ENCODE assay signal across 8 cellular contexts in the genomic region with DNA sequence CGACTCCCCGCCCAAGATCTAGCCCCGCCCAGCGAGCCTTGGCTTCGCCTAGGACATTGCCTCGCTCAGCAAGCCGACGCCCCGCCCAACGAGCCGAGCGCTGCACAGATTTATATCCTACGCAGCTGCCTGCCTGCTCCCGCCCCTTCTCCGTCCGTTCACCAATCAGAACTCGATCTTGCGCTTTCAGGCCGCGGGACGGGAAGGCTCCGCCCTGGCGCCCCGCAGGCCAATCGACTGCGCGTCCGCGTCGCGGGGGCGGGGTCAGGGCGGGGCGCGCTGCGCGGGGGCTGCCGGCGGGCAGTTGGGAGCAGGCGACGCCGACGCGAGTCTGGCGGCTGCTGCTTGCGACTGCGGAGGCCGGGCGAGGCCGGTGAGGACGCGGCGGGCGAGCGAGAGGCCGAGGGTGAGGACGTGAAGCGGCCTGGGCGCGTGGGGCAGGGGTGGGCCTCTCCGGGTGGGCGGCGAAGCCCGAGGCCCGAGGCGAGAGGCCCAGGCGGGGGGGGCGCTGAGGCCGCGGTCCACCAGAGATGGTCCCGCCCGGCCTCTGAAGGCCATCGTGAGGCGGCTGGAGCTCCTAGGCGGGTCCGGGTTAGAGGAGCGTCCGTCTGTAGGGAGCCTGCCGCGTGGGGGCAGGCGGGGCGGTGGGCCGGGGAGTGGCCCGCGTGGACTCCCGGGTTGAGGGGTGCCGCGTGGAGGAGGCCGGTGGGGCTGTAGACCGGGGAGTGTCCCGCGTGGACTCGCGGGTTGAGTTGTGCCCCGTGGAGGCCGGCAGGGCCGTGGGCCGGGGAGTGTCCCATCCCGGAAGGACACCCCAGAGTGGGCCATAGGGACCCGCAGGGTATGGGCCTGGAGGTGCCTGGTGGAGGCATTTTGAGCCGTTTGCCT. TPM values are rescaled to one million over a fixed set of nuclear protein-coding genes. Genes with fewer than 3 reads are reported as not detected.
DNase-seq lines count a peak whose midpoint lies in the region; ATAC-seq and TF ChIP-seq lines count a peak whose summit lies in the region.

A gene with protein sequence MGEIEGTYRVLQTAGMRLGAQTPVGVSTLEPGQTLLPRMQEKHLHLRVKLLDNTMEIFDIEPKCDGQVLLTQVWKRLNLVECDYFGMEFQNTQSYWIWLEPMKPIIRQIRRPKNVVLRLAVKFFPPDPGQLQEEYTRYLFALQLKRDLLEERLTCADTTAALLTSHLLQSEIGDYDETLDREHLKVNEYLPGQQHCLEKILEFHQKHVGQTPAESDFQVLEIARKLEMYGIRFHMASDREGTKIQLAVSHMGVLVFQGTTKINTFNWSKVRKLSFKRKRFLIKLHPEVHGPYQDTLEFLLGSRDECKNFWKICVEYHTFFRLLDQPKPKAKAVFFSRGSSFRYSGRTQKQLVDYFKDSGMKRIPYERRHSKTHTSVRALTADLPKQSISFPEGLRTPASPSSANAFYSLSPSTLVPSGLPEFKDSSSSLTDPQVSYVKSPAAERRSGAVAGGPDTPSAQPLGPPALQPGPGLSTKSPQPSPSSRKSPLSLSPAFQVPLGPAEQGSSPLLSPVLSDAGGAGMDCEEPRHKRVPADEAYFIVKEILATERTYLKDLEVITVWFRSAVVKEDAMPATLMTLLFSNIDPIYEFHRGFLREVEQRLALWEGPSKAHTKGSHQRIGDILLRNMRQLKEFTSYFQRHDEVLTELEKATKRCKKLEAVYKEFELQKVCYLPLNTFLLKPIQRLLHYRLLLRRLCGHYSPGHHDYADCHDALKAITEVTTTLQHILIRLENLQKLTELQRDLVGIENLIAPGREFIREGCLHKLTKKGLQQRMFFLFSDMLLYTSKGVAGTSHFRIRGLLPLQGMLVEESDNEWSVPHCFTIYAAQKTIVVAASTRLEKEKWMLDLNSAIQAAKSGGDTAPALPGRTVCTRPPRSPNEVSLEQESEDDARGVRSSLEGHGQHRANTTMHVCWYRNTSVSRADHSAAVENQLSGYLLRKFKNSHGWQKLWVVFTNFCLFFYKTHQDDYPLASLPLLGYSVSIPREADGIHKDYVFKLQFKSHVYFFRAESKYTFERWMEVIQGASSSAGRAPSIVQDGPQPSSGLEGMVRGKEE (plus strand): TSS at position 303 of the 888 bp plus-strand sequence. CDS start 16,823 bp downstream, outside the sequence.

- no peaks in the 10 kb centered on the region for H3K27me3 Mint-ChIP-seq in activated T-cell treated with anti-CD3 and anti-CD28 coated beads, Interleukin-2, amount 50 U/mL, for 4 hours (ENCODE audit: low read depth)

- in situ Hi-C loops in Panc1 (cut with HindIII; ENCODE audit: low pct_unique_long_range_greater_than_20kb, low sequenced_read_pairs) = no loop called here

- H3K4me1 ChIP-seq in KMS-11 (ENCODE audit: low read depth, poor library complexity, severe bottlenecking) = peaks cover 50% of the 10 kb centered on the region
- H3K4me1 ChIP-seq in Panc1 (ENCODE audit: control insufficient read depth, insufficient read depth, low read length) = peaks cover 34% of the 10 kb centered on the region
- peaks cover 0 to 5% of the 10 kb centered on the region in 2 donors for H3K4me1 ChIP-seq in esophagus (ENCODE audit: control insufficient read depth in 2 of 2, insufficient read depth in 2 of 2, low read length in 1 of 2)
- peaks cover 56% of the 10 kb centered on the region for H3K4me1 ChIP-seq in mucosa of stomach (ENCODE audit: control insufficient read depth, insufficient read depth, low read length)

- no peaks in the 10 kb centered on the region for H3K9me3 Mint-ChIP-seq in activated T-cell treated with anti-CD3 and anti-CD28 coated beads, Interleukin-2, amount 50 U/mL, for 4 hours

- peaks cover 49% of the 10 kb centered on the region for H3K79me2 ChIP-seq in KMS-11 (ENCODE audit: insufficient read depth, low read depth)

- H3K4me2 ChIP-seq in KMS-11 = peak within 1 kb of the TSS; percentile 94

- no peak for TF ChIP-seq CTCF in KMS-11 (conservative IDR thresholded peaks at IDR 0.05; ENCODE audit: low read depth, low read length)
- TF ChIP-seq CTCF in Panc1 (IDR thresholded peaks at IDR 0.05) = no peak

- POLR2A ChIA-PET in Panc1 (lab: Charles Lee) = interaction anchor here (0.7 kb wide), 1 partner anchor 251 kb away, joined by 4 read pairs; no protein-coding TSS in a partner anchor

- WGBS in esophagus, 2 donors = 0 to 1% methylated on average over 96 to 101 of the region's 101 CpGs

- H3K9ac ChIP-seq in KMS-11 (peak within 1 kb of the TSS; percentile 75), mucosa of stomach (ENCODE audit: low read length) (peak within 1 kb of the TSS; percentile 81)

- H3K36me3 ChIP-seq in KMS-11 (ENCODE audit: insufficient read depth) (0 out of 2 replicates have a peak, but pooled peaks cover 3% of the 10 kb centered on the region), Panc1 (ENCODE audit: control insufficient read depth, insufficient read depth, low read length) (peaks cover 26% of the 10 kb centered on the region), esophagus (ENCODE audit: control insufficient read depth in 2 of 2, insufficient read depth in 2 of 2, low read length in 1 of 2) (peaks cover 0 to 12% of the 10 kb centered on the region in 2 donors), mucosa of stomach (ENCODE audit: control insufficient read depth, insufficient read depth, low read length) (peaks cover 4% of the 10 kb centered on the region)

- no TSS peak for BruUV-seq in Panc1 (replicated peaks; lab: Mats Ljungman, UMichigan)

- H3K9me3 ChIP-seq in Panc1 (ENCODE audit: control insufficient read depth, insufficient read depth, low read depth, low read length) (no peaks in the 10 kb centered on the region), esophagus (ENCODE audit: control insufficient read depth in 2 of 2, insufficient read depth in 1 of 2, low read depth in 1 of 2, low read length in 1 of 2) (no peaks in the 10 kb centered on the region), mucosa of stomach (ENCODE audit: control insufficient read depth, low read length) (no peaks in the 10 kb centered on the region)

- CTCF ChIA-PET in Panc1 (lab: Charles Lee) = interaction anchor here (0.6 kb wide), 2 partner anchors 53 to 185 kb away, joined by 4 to 7 read pairs; no protein-coding TSS in a partner anchor

- intact Hi-C loops in Panc1 (cut with micrococcal nuclease; ENCODE audit: unreplicated experiment) = no loop called here

- H3K27me3 ChIP-seq in KMS-11 (ENCODE audit: insufficient read depth, low read depth) (no peaks in the 10 kb centered on the region), Panc1 (ENCODE audit: control insufficient read depth, insufficient read depth, low read length) (no peaks in the 10 kb centered on the region), esophagus (ENCODE audit: control insufficient read depth in 1 of 2, insufficient read depth in 2 of 2, low read length in 2 of 2) (no peaks in the 10 kb centered on the region), mucosa of stomach (ENCODE audit: control insufficient read depth, insufficient read depth, low read length) (no peaks in the 10 kb centered on the region)

- H3K4me3 ChIP-seq in KMS-11 (IDR thresholded peaks at IDR 0.05; ENCODE audit: insufficient read depth, low read depth, low read length) (peak within 1 kb of the TSS; percentile 87), Panc1 (ENCODE audit: low read depth in 2 of 2, low read length in 2 of 2) (peak within 1 kb of the TSS; percentile 65 to 84), esophagus (ENCODE audit: low read depth in 1 of 2, low read length in 2 of 2) (peak within 1 kb of the TSS; percentile 77 to 79), mucosa of stomach (ENCODE audit: low read length) (no peak within 1 kb of the TSS)

- H3K27ac ChIP-seq in KMS-11 = peak within 1 kb of the TSS; percentile 30; the same call in 1 of the 2 replicates
- peak within 1 kb of the TSS; percentile 85 for H3K27ac ChIP-seq in Panc1 (ENCODE audit: low read length)
- H3K27ac ChIP-seq in esophagus (ENCODE audit: low read depth in 2 of 2, low read length in 1 of 2) = peak within 1 kb of the TSS; percentile 90 to 94

- peak; percentile 94 for DNase-seq in DMS79 (lab: John Stamatoyannopoulos, UW)
- peak; percentile 88 for DNase-seq in Panc1 (ENCODE audit: low read depth, low spot score)
- peak; percentile 97 for DNase-seq in activated T-cell treated with anti-CD3 and anti-CD28 coated beads, Interleukin-2, amount 50 U/mL, for 4 hours
- DNase-seq in stimulated activated CD8-positive, alpha-beta memory T cell treated with anti-CD3 and anti-CD28 coated beads, Interleukin-4, amount 100 ng/mL, for 48 hours = peak; percentile 97

- peaks cover 16% of the 10 kb centered on the region for H4K20me1 ChIP-seq in KMS-11 (ENCODE audit: insufficient read depth)

- ATAC-seq in GM21786 (IDR thresholded peaks at IDR 0.05; ENCODE audit: unreplicated experiment) (peak; percentile 76), Panc1 (peak; percentile 90)
- peak; percentile 95 to 97 for ATAC-seq in activated T-cell treated with anti-CD3 and anti-CD28 coated beads, Interleukin-2, amount 50 U/mL, for 4 hours

- peaks cover 26% of the 10 kb centered on the region for H3K4me1 Mint-ChIP-seq in activated T-cell treated with anti-CD3 and anti-CD28 coated beads, Interleukin-2, amount 50 U/mL, for 4 hours (ENCODE audit: low read depth)

- H3K36me3 Mint-ChIP-seq in activated T-cell treated with anti-CD3 and anti-CD28 coated beads, Interleukin-2, amount 50 U/mL, for 4 hours (ENCODE audit: insufficient read depth) = peaks cover 11% of the 10 kb centered on the region

- H2AFZ ChIP-seq in KMS-11 (ENCODE audit: low read depth) = peak within 1 kb of the TSS; percentile 30

- peak within 1 kb of the TSS; percentile 83 for H3K4me3 Mint-ChIP-seq in activated T-cell treated with anti-CD3 and anti-CD28 coated beads, Interleukin-2, amount 50 U/mL, for 4 hours

RNA-seq across cellular contexts. Expression of the gene that starts here (rescaled TPM):
- 80.3 TPM for total RNA-seq in Panc1 (2021; ENCODE audit: unreplicated experiment)
- 36.6 TPM for polyA plus RNA-seq in Panc1 (2012; ENCODE audit: insufficient read length)
- total RNA-seq in activated T-cell treated with anti-CD3 and anti-CD28 coated beads, Interleukin-2, amount 50 U/mL, for 4 hours = 10 to 100 TPM; 29.5 to 35.6 (median 30.3) TPM
- 10 to 100 TPM; 13.2 to 19.9 TPM for polyA plus RNA-seq in esophagus

Comparison
In these comparisons a context has a peak if more than half of its experiments do, and no peak if none do; other contexts are left out.
1. H3K27ac ChIP-seq: peak in every context shown above with its lines; median percentile 92 in esophagus; 85 in Panc1; 30 in KMS-11.